In genomic region chr2:96869824-96870630, GRCh38 we compare ENCODE assay signal across 1 cellular context.
A peak's percentile ranks its signal among the peaks of the same experiment; 100 is the strongest.
TF ChIP-seq lines count a peak whose summit lies in the region.

TSS of gene SEMA4C (minus strand) at chr2:96870080. CDS start at chr2:96867886, 2,194 bp downstream.

TF ChIP-seq in K562, 482 proteins besides CTCF, POLR2A, EP300 and RAD21 (continued from another document and continues in another):
- TF ChIP-seq TCF7 (IDR thresholded peaks at IDR 0.05; ENCODE audit: borderline replicate concordance) (no peak; the same call in 1 of the 2 replicates), ZNF253 (CRISPR knock-in tag; conservative IDR thresholded peaks at IDR 0.05) (no peak), CBX5 (IDR thresholded peaks at IDR 0.05; ENCODE audit: borderline replicate concordance, low read depth) (no peak), PHB (CRISPR knock-in tag; IDR thresholded peaks at IDR 0.05) (no peak), ZNF407 (IDR thresholded peaks at IDR 0.05; ENCODE audit: low read depth) (no peak), GATAD2A (IDR thresholded peaks at IDR 0.05) (no peak), ETS1 (conservative IDR thresholded peaks at IDR 0.05; ENCODE audit: control insufficient read depth, low read depth, low read length) (peak; percentile 59; the same call in 1 of the 2 replicates), KDM4B (IDR thresholded peaks at IDR 0.05; ENCODE audit: borderline replicate concordance in 2 of 2, low read depth in 1 of 2) (0 out of 4 replicates have a peak, but pooled peaks of 1 of the 2 experiments have one; percentile 35), ZNF609 (CRISPR knock-in tag; IDR thresholded peaks at IDR 0.05; ENCODE audit: borderline replicate concordance) (no peak), BRCA1 (IDR thresholded peaks at IDR 0.05) (no peak), BRCA1 (CRISPR knock-in tag; IDR thresholded peaks at IDR 0.05) (no peak), HMG20B (CRISPR knock-in tag; IDR thresholded peaks at IDR 0.05) (no peak), ZNF354B (CRISPR knock-in tag; IDR thresholded peaks at IDR 0.05) (no peak), SRSF7 (optimal IDR thresholded peaks at IDR 0.05; ENCODE audit: low read depth, low read length) (no peak), BCL6 (CRISPR knock-in tag; IDR thresholded peaks at IDR 0.05) (no peak), FOXA1 (IDR thresholded peaks at IDR 0.05; ENCODE audit: borderline replicate concordance) (no peak), ZBTB49 (CRISPR knock-in tag; IDR thresholded peaks at IDR 0.05; ENCODE audit: borderline replicate concordance) (no peak), GABPB1 (CRISPR knock-in tag; IDR thresholded peaks at IDR 0.05) (0 out of 2 replicates have a peak, but pooled peaks have one; percentile 49), ZNF239 (CRISPR knock-in tag; IDR thresholded peaks at IDR 0.05) (no peak), NR3C1 (CRISPR knock-in tag; IDR thresholded peaks at IDR 0.05) (no peak), PRDM10 (IDR thresholded peaks at IDR 0.05; ENCODE audit: partially characterized antibody) (peak; percentile 26), ZNF217 (CRISPR knock-in tag; IDR thresholded peaks at IDR 0.05) (no peak), BRD9 (IDR thresholded peaks at IDR 0.05; ENCODE audit: low read depth, partially characterized antibody) (peak; percentile 7), ZNF668 (CRISPR knock-in tag; IDR thresholded peaks at IDR 0.05) (no peak), TCF15 (CRISPR knock-in tag; IDR thresholded peaks at IDR 0.05) (no peak), HIVEP1 (CRISPR knock-in tag; IDR thresholded peaks at IDR 0.05) (no peak), ZFP91 (CRISPR knock-in tag; IDR thresholded peaks at IDR 0.05) (no peak), ZHX1 (conservative IDR thresholded peaks at IDR 0.05; ENCODE audit: low read length) (no peak)
